8 cellular contexts compared by ENCODE assay signal in the genomic region with DNA sequence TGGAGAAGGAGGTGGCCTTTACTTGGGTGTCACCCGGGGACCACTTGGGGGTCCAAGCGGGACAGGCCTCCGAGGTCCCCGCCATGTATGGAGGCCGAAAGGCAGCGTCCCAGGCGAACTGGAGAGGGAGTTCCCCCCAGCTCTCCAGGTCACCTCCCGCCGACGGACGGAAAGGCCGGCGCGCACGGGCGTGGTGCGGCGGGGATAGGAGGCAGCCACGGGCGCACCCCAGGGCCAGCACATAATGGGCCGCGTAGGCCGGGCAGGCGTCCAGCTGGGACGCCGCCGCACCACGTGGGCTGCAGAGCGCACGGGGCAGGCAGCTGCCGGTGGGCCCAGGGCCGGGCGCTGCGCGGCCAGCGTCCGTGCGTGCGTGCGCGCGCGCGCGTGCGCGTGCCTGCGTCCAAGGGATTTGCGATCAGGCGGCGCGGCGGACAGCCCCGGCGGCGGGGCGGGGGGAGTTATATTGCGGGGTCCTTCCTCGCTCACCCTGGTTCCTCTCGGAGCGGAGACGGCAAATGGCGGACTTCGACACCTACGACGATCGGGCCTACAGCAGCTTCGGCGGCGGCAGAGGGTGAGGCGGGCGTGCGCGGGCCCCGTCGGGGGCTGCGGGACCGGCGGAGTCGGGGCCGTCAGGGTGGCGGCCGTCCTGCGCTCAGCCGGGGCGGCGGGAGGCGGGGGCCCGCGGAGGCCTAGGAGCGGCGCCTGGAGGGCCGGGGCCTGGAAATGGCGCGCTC. TPM values are rescaled to one million over a fixed set of nuclear protein-coding genes. Genes with fewer than 3 reads are reported as not detected.
DNase-seq lines count a peak whose midpoint lies in the region; ATAC-seq and TF ChIP-seq lines count a peak whose summit lies in the region.

Gene EIF4H, plus strand, starts transcription at position 491 of the 740 bp plus-strand sequence. Its CDS starts 28 bp downstream, at position 519.

- no peaks in the 10 kb centered on the region for H3K27me3 Mint-ChIP-seq in T-helper 1 cell treated with Interleukin-12 subunit alpha and Interleukin-12 subunit beta and Interleukin-4 antibody, amounts not matched to agents 30 μg/mL and 1 μg/mL, for 36 hours (ENCODE audit: low read depth)
- H3K27me3 Mint-ChIP-seq in progenitor cell of endocrine pancreas, result no peaks in the 10 kb centered on the region

- peaks cover 9% of the 10 kb centered on the region for H3K36me3 ChIP-seq in left ventricle myocardium inferior
- peaks cover 25% of the 10 kb centered on the region for H3K36me3 ChIP-seq in upper lobe of right lung

- H3K4me3 ChIP-seq in left ventricle myocardium inferior (peak within 1 kb of the TSS; percentile 96), upper lobe of right lung (peak within 1 kb of the TSS; percentile 98)

- ATAC-seq in GM18498 (IDR thresholded peaks at IDR 0.05; ENCODE audit: unreplicated experiment) (peak; percentile 85), HG02885 (IDR thresholded peaks at IDR 0.05; ENCODE audit: poor library complexity, unreplicated experiment) (peak; percentile 87), upper lobe of right lung (peak; percentile 96)

- H3K27me3 ChIP-seq in left ventricle myocardium inferior (ENCODE audit: low read depth), result no peaks in the 10 kb centered on the region
- no peaks in the 10 kb centered on the region for H3K27me3 ChIP-seq in upper lobe of right lung

- peaks cover 42% of the 10 kb centered on the region for H3K4me1 Mint-ChIP-seq in T-helper 1 cell treated with Interleukin-12 subunit alpha and Interleukin-12 subunit beta and Interleukin-4 antibody, amounts not matched to agents 30 μg/mL and 1 μg/mL, for 36 hours (ENCODE audit: low read depth)
- peaks cover 32% of the 10 kb centered on the region for H3K4me1 Mint-ChIP-seq in progenitor cell of endocrine pancreas (ENCODE audit: low read depth)

- DNase-seq in NCI-H1694 treated with DMSO at 0.1 percent for 48 hours (lab: John Stamatoyannopoulos, UW) (peak; percentile 86), amniotic stem cell (lab: John Stamatoyannopoulos, UW) (peak; percentile 83), left ventricle myocardium inferior (peak; percentile 98), progenitor cell of endocrine pancreas (ENCODE audit: low spot score, unreplicated experiment) (peak; percentile 95), upper lobe of right lung (peak; percentile 99)

- peaks cover 18% of the 10 kb centered on the region for H3K36me3 Mint-ChIP-seq in T-helper 1 cell treated with Interleukin-12 subunit alpha and Interleukin-12 subunit beta and Interleukin-4 antibody, amounts not matched to agents 30 μg/mL and 1 μg/mL, for 36 hours (ENCODE audit: low read depth)
- peaks cover 13% of the 10 kb centered on the region for H3K36me3 Mint-ChIP-seq in progenitor cell of endocrine pancreas (ENCODE audit: insufficient read depth)

- H3K27ac ChIP-seq in left ventricle myocardium inferior (replicated peaks), result peak within 1 kb of the TSS; percentile 98
- peak within 1 kb of the TSS; percentile 97 for H3K27ac ChIP-seq in upper lobe of right lung

- intact Hi-C loops in left ventricle myocardium inferior (cut with micrococcal nuclease) (no loop called here), upper lobe of right lung (cut with DNase I) (no loop called here)

- H3K4me3 Mint-ChIP-seq in T-helper 1 cell treated with Interleukin-12 subunit alpha and Interleukin-12 subunit beta and Interleukin-4 antibody, amounts not matched to agents 30 μg/mL and 1 μg/mL, for 36 hours, result peak within 1 kb of the TSS; percentile 92
- peak within 1 kb of the TSS; percentile 90 for H3K4me3 Mint-ChIP-seq in progenitor cell of endocrine pancreas (ENCODE audit: low read depth)

- peak within 1 kb of the TSS; percentile 94 for H3K27ac Mint-ChIP-seq in T-helper 1 cell treated with Interleukin-12 subunit alpha and Interleukin-12 subunit beta and Interleukin-4 antibody, amounts not matched to agents 30 μg/mL and 1 μg/mL, for 36 hours
- H3K27ac Mint-ChIP-seq in progenitor cell of endocrine pancreas, result peak within 1 kb of the TSS; percentile 98

- H3K9me3 Mint-ChIP-seq in T-helper 1 cell treated with Interleukin-12 subunit alpha and Interleukin-12 subunit beta and Interleukin-4 antibody, amounts not matched to agents 30 μg/mL and 1 μg/mL, for 36 hours, result no peaks in the 10 kb centered on the region
- no peaks in the 10 kb centered on the region for H3K9me3 Mint-ChIP-seq in progenitor cell of endocrine pancreas (ENCODE audit: low read depth)

- H3K9me3 ChIP-seq in left ventricle myocardium inferior (replicated peaks) (no peaks in the 10 kb centered on the region), upper lobe of right lung (no peaks in the 10 kb centered on the region)

- H3K4me1 ChIP-seq in left ventricle myocardium inferior (peaks cover 62% of the 10 kb centered on the region), upper lobe of right lung (peaks cover 53% of the 10 kb centered on the region)

- TF ChIP-seq CTCF in left ventricle myocardium inferior (IDR thresholded peaks at IDR 0.05; ENCODE audit: borderline replicate concordance), result no peak
- no peak for TF ChIP-seq CTCF in progenitor cell of endocrine pancreas (IDR thresholded peaks at IDR 0.05; ENCODE audit: unreplicated experiment)
- TF ChIP-seq CTCF in upper lobe of right lung (IDR thresholded peaks at IDR 0.05), result no peak

RNA-seq across cellular contexts. Expression of gene EIF4H, which starts in this region (rescaled TPM):
- total RNA-seq in left ventricle myocardium inferior, result 159 TPM
- 213 and 220 TPM in 2 replicates for total RNA-seq in progenitor cell of endocrine pancreas
- total RNA-seq in upper lobe of right lung, result 218 TPM

Comparison
In these comparisons a context has a peak if more than half of its experiments do, and no peak if none do; other contexts are left out.
1. Peak in every context shown above with its lines: DNase-seq, ATAC-seq, H3K4me3 ChIP-seq and H3K27ac ChIP-seq.